ENCODE assay signal across 18 cellular contexts in genomic region chr6:124676033-124676432, GRCh38.
A peak's percentile ranks its signal among the peaks of the same experiment; 100 is the strongest.
DNase-seq lines count a peak whose midpoint lies in the region; TF ChIP-seq lines count a peak whose summit lies in the region.
"Had no signal": no experiment of that assay in that cellular context is flagged by ENCODE, and none has a peak within 500 bp of the region (broad histone marks: within the 10 kb centered on the region; RNA-seq: fewer than 3 reads in every experiment).

No MANE protein-coding gene starts in this region.

- H3K4me3 ChIP-seq in fibroblast of villous mesenchyme (ENCODE audit: low read depth, low read length) (no peak overlapping the region), skeletal muscle cell (ENCODE audit: low read depth, low read length) (no peak overlapping the region), tibial artery (no peak overlapping the region)
- H3K4me3 ChIP-seq: HAP-1, K562 had no signal

- no peak overlapping the region for H3K27ac Mint-ChIP-seq in immature natural killer cell
- H3K27ac Mint-ChIP-seq: stimulated activated naive B cell treated with anti-CD40 and anti-IgM and Interleukin-4, amounts not matched to agents 10 μg/mL and 1 μg/mL and 100 μg/mL, for 72 hours; type B pancreatic cell had no signal

- H3K4me1 Mint-ChIP-seq in immature natural killer cell: no peaks in the 10 kb centered on the region
- H3K4me1 Mint-ChIP-seq: stimulated activated naive B cell treated with anti-CD40 and anti-IgM and Interleukin-4, amounts not matched to agents 10 μg/mL and 1 μg/mL and 100 μg/mL, for 72 hours had no signal

- TF ChIP-seq CTCF in fibroblast of villous mesenchyme (IDR thresholded peaks at IDR 0.05; ENCODE audit: insufficient read depth, low read depth, low read length) (no peak), GM13976 (IDR thresholded peaks at IDR 0.05; ENCODE audit: borderline replicate concordance, control extremely low read depth, extremely low read depth, insufficient read depth, missing control alignments) (no peak), tibial artery (IDR thresholded peaks at IDR 0.05) (no peak)

- intact Hi-C loops in tibial artery (cut with DNase I; ENCODE audit: low total_unique reads): no loop called here

- H3K36me3 ChIP-seq in tibial artery: peaks cover 0 to 5% (median 0%) of the 10 kb centered on the region in 3 donors
- H3K36me3 ChIP-seq: HAP-1 had no signal

- peaks cover 0 to 35% (median 22%) of the 10 kb centered on the region in 3 donors for H3K9me3 ChIP-seq in tibial artery

- H3K36me3 Mint-ChIP-seq in immature natural killer cell: peaks cover 0 to 4% (median 4%) of the 10 kb centered on the region in 3 donors
- H3K36me3 Mint-ChIP-seq: stimulated activated naive B cell treated with anti-CD40 and anti-IgM and Interleukin-4, amounts not matched to agents 10 μg/mL and 1 μg/mL and 100 μg/mL, for 72 hours; type B pancreatic cell had no signal

- H3K27me3 Mint-ChIP-seq in immature natural killer cell (ENCODE audit: low read depth in 3 of 3): peaks cover 0 to 6% (median 0%) of the 10 kb centered on the region in 3 donors
- H3K27me3 Mint-ChIP-seq: stimulated activated naive B cell treated with anti-CD40 and anti-IgM and Interleukin-4, amounts not matched to agents 10 μg/mL and 1 μg/mL and 100 μg/mL, for 72 hours; type B pancreatic cell had no signal

- H3K27me3 ChIP-seq in tibial artery: no peaks in the 10 kb centered on the region

- H3K27ac ChIP-seq in tibial artery: no peak overlapping the region

- peaks cover 17 to 49% (median 34%) of the 10 kb centered on the region in 6 donors for H3K9me3 Mint-ChIP-seq in immature natural killer cell

- peak; percentile 97 for DNase-seq in HCEC 1CT
- DNase-seq in astrocyte of the hippocampus (ENCODE audit: low read depth, low spot score): peak; percentile 61
- peak; percentile 35 for DNase-seq in fibroblast of villous mesenchyme (ENCODE audit: low read depth)
- peak; percentile 59 for DNase-seq in skeletal muscle cell (ENCODE audit: low read depth)
- DNase-seq in immature natural killer cell: no peak
- DNase-seq in SIG-M5 treated with dmso at 0.1 percent for 504 hours (lab: John Stamatoyannopoulos, UW; ENCODE audit: unreplicated experiment): no peak
- DNase-seq in GM13976 (ENCODE audit: low spot score): no peak
- DNase-seq in tibial artery: no peak
- DNase-seq: activated CD4-positive, alpha-beta T cell treated with anti-CD3 and anti-CD28 coated beads for 4 hours; amygdala; DMS79 treated with DMSO at 0.1 percent for 48 hours; NCI-H2029; NCI-H446 treated with DMSO at 0.1 percent for 48 hours; NK-92 treated with Interleukin-12 subunit alpha and Interleukin-12 subunit beta, amount 100 ng/mL, for 24 hours; stimulated activated naive B cell treated with anti-CD40 and anti-IgM and Interleukin-4, amounts not matched to agents 10 μg/mL and 1 μg/mL and 100 μg/mL, for 72 hours had no signal

- H3K4me1 ChIP-seq in tibial artery: no peaks in the 10 kb centered on the region
- H3K4me1 ChIP-seq: HAP-1 had no signal

- in situ Hi-C loops in GM13976 (cut with MboI; ENCODE audit: low sequenced_read_pairs, unreplicated experiment): no loop called here

- no peak overlapping the region for H3K4me3 Mint-ChIP-seq in immature natural killer cell
- H3K4me3 Mint-ChIP-seq: stimulated activated naive B cell treated with anti-CD40 and anti-IgM and Interleukin-4, amounts not matched to agents 10 μg/mL and 1 μg/mL and 100 μg/mL, for 72 hours; type B pancreatic cell had no signal

Comparison
In these comparisons a context has a peak if more than half of its experiments do, and no peak if none do; other contexts are left out.
1. DNase-seq: peak in HCEC 1CT (single experiment), astrocyte of the hippocampus (single experiment), fibroblast of villous mesenchyme (single experiment) and skeletal muscle cell (single experiment); none in immature natural killer cell (0 of 3), SIG-M5 treated with dmso at 0.1 percent for 504 hours (single experiment), GM13976 (single experiment) and tibial artery (0 of 2).